Comparison of ENCODE assay signal across 10 cellular contexts in genomic region chr12:19190292-19191031, GRCh38.
DNase-seq lines count a peak whose midpoint lies in the region; ATAC-seq and TF ChIP-seq lines count a peak whose summit lies in the region.
"Had no signal": no experiment of that assay in that cellular context is flagged by ENCODE, and none has a peak within 500 bp of the region (broad histone marks: within the 10 kb centered on the region; RNA-seq: fewer than 3 reads in every experiment).

No MANE protein-coding gene starts in this region.

- TF ChIP-seq CTCF in GM13976 (IDR thresholded peaks at IDR 0.05; ENCODE audit: borderline replicate concordance, control extremely low read depth, extremely low read depth, insufficient read depth, missing control alignments) (no peak), stomach (IDR thresholded peaks at IDR 0.05) (no peak)

- no peak for TF ChIP-seq POLR2A in stomach (IDR thresholded peaks at IDR 0.05)

- intact Hi-C loops in stomach (cut with DNase I; ENCODE audit: low total_unique reads): no loop called here

- H3K4me3 ChIP-seq in mesodermal cell (ENCODE audit: extremely low read depth, insufficient read depth, low read length, poor library complexity, severe bottlenecking) (no peak overlapping the region), stomach (no peak overlapping the region)

- H3K36me3 ChIP-seq in mesodermal cell (ENCODE audit: control insufficient read depth, insufficient read depth, low read length) (no peaks in the 10 kb centered on the region), stomach (no peaks in the 10 kb centered on the region)

- H3K9me3 ChIP-seq in mesodermal cell (ENCODE audit: control insufficient read depth, low read length) (no peaks in the 10 kb centered on the region), stomach (no peaks in the 10 kb centered on the region)

- ATAC-seq in GM21825 (IDR thresholded peaks at IDR 0.05; ENCODE audit: unreplicated experiment) (no peak), GM19397 (IDR thresholded peaks at IDR 0.05; ENCODE audit: unreplicated experiment) (no peak)
- ATAC-seq: left lobe of liver had no signal

- no peak for TF ChIP-seq EP300 in stomach (IDR thresholded peaks at IDR 0.05)

- H3K27me3 ChIP-seq in stomach: no peaks in the 10 kb centered on the region

- H3K27ac ChIP-seq in mesodermal cell (ENCODE audit: low read depth, low read length, severe bottlenecking): peak overlapping the region; percentile 77
- peak overlapping the region in 1 of 5 donors; percentile 21 for H3K27ac ChIP-seq in stomach

- peak; percentile 74 for DNase-seq in EH (ENCODE audit: low read depth)
- peak; percentile 37 for DNase-seq in NAMALWA (ENCODE audit: low spot score)
- peak; percentile 55 for DNase-seq in dermis blood vessel endothelial cell
- DNase-seq in GM13976 (ENCODE audit: low spot score): no peak
- no peak for DNase-seq in stomach
- DNase-seq: stimulated activated CD4-positive, alpha-beta T cell treated with anti-CD3 and anti-CD28 coated beads, Interleukin-1b, Interleukin-23, amount 100 ng/mL, for 48 hours had no signal

- in situ Hi-C loops in GM13976 (cut with MboI; ENCODE audit: low sequenced_read_pairs, unreplicated experiment): loop anchor here (25.0 kb wide), 1 partner anchor 1053 kb away; no protein-coding TSS in a partner anchor

- peaks cover 25% of the 10 kb centered on the region for H3K4me1 ChIP-seq in mesodermal cell (ENCODE audit: control insufficient read depth, insufficient read depth, low read length, poor library complexity, severe bottlenecking)
- peaks cover 15 to 76% (median 54%) of the 10 kb centered on the region in 4 donors for H3K4me1 ChIP-seq in stomach

- no CpG with 5 or more reads among the region's 2 CpGs for WGBS in mesodermal cell (ENCODE audit: insufficient coverage in 2 of 2), 2 experiments
- WGBS in stomach, 5 donors: 45 to 52% (median 48%) methylated on average over 2 of the region's 2 CpGs

Comparison
In these comparisons a context has a peak if more than half of its experiments do, and no peak if none do; other contexts are left out.
1. DNase-seq: peak in EH (single experiment), NAMALWA (single experiment) and dermis blood vessel endothelial cell (single experiment); none in GM13976 (single experiment) and stomach (single experiment).